In genomic region chr2:43314299-43314927, GRCh38 we compare ENCODE assay signal across 22 cellular contexts.
DNase-seq lines count a peak whose midpoint lies in the region; ATAC-seq, FAIRE-seq and TF ChIP-seq lines count a peak whose summit lies in the region.
"Had no signal": no experiment of that assay in that cellular context is flagged by ENCODE, and none has a peak within 500 bp of the region (broad histone marks: within the 10 kb centered on the region; RNA-seq: fewer than 3 reads in every experiment).

No MANE protein-coding gene starts in this region.

- 73 to 75% methylated on average over 5 of the region's 5 CpGs for WGBS in esophagus squamous epithelium, 2 donors
- WGBS in pancreas, 2 donors, result 34 to 38% methylated on average over 5 of the region's 5 CpGs

- no peak overlapping the region for H3K4me3 Mint-ChIP-seq in activated T-cell treated with anti-CD3 and anti-CD28 coated beads, Interleukin-2, amount 50 U/mL, for 24 hours

- ATAC-seq in pancreas, result peak; percentile 23 to 65 (median 53)
- no peak for ATAC-seq in upper lobe of right lung
- ATAC-seq: GM12878 had no signal

- peaks cover 52% of the 10 kb centered on the region for H3K36me3 Mint-ChIP-seq in activated T-cell treated with anti-CD3 and anti-CD28 coated beads, Interleukin-2, amount 50 U/mL, for 24 hours (ENCODE audit: low read depth)

- no peak for DNase-seq in activated T-cell treated with anti-CD3 and anti-CD28 coated beads, Interleukin-2, amount 50 U/mL, for 24 hours
- DNase-seq in activated T-cell treated with anti-CD3 and anti-CD28 coated beads for 4 hours (no peak), esophagus squamous epithelium (lab: John Stamatoyannopoulos, UW) (no peak), pancreas (no peak), upper lobe of right lung (no peak), LoVo (ENCODE audit: low spot score) (no peak), T-helper 2 cell (no peak), NK-92 (lab: John Stamatoyannopoulos, UW; ENCODE audit: unreplicated experiment) (no peak)
- DNase-seq: activated effector memory CD4-positive, alpha-beta T cell treated with Interleukin-2 at 50 U/mL for 16 hours; DMS153; H7; NCI-H1436; NCI-H2171 treated with DMSO at 0.1 percent for 48 hours; NCI-H82; nucleus accumbens; SK-N-SH; T-helper 9 cell had no signal

- no peak overlapping the region for H3K4me3 ChIP-seq in esophagus squamous epithelium
- no peak overlapping the region for H3K4me3 ChIP-seq in pancreas
- H3K4me3 ChIP-seq in upper lobe of right lung, result no peak overlapping the region
- H3K4me3 ChIP-seq: BLaER1 treated with 17β-estradiol and CSF1 and Interleukin-3, amounts not matched to agents 10 nM and 100 nM; cardiac muscle cell; GM12878; right atrium auricular region; tibial nerve had no signal

- H3K9me3 ChIP-seq in esophagus squamous epithelium (no peaks in the 10 kb centered on the region), pancreas (no peaks in the 10 kb centered on the region), upper lobe of right lung (no peaks in the 10 kb centered on the region)
- H3K9me3 ChIP-seq: right atrium auricular region, SK-N-SH, tibial nerve had no signal

- FAIRE-seq in pancreas (lab: Jason Lieb, UNC), result peak; percentile 64
- FAIRE-seq: GM12878 had no signal

- H3K36me3 ChIP-seq in esophagus squamous epithelium (peaks cover 0 to 7% (median 0%) of the 10 kb centered on the region in 3 donors), pancreas (no peaks in the 10 kb centered on the region), upper lobe of right lung (peaks cover under 1% of the 10 kb centered on the region)
- H3K36me3 ChIP-seq: cardiac muscle cell, right atrium auricular region, tibial nerve had no signal

- no peaks in the 10 kb centered on the region for H3K9me3 Mint-ChIP-seq in activated T-cell treated with anti-CD3 and anti-CD28 coated beads, Interleukin-2, amount 50 U/mL, for 24 hours

- H3K4me1 ChIP-seq in esophagus squamous epithelium (peaks cover 0 to 55% (median 13%) of the 10 kb centered on the region in 3 donors), pancreas (peaks cover 21 to 34% (median 25%) of the 10 kb centered on the region in 3 donors), upper lobe of right lung (peaks cover 18% of the 10 kb centered on the region)

- intact Hi-C loops in esophagus squamous epithelium (cut with DNase I), result no loop called here
- intact Hi-C loops in pancreas (cut with DNase I), result no loop called here
- intact Hi-C loops in upper lobe of right lung (cut with DNase I), result no loop called here

- TF ChIP-seq CTCF in esophagus squamous epithelium (IDR thresholded peaks at IDR 0.05), result no peak
- TF ChIP-seq CTCF in pancreas (IDR thresholded peaks at IDR 0.05), result no peak
- TF ChIP-seq CTCF in upper lobe of right lung (IDR thresholded peaks at IDR 0.05), result no peak

- H3K4me1 Mint-ChIP-seq in activated T-cell treated with anti-CD3 and anti-CD28 coated beads, Interleukin-2, amount 50 U/mL, for 24 hours (ENCODE audit: low read depth), result peaks cover 24% of the 10 kb centered on the region

- H3K27ac Mint-ChIP-seq in activated T-cell treated with anti-CD3 and anti-CD28 coated beads, Interleukin-2, amount 50 U/mL, for 24 hours, result peak overlapping the region; percentile 71

- H3K27ac ChIP-seq in esophagus squamous epithelium (peak overlapping the region in 3 of 4 donors; percentile 2 to 62 (median 53)), pancreas (peak overlapping the region in 2 of 4 donors; percentile 66 to 69), upper lobe of right lung (peak overlapping the region; percentile 34)
- H3K27ac ChIP-seq: cardiac muscle cell had no signal

- TF ChIP-seq POLR2A in esophagus squamous epithelium (IDR thresholded peaks at IDR 0.05), result no peak

- H3K27me3 ChIP-seq in esophagus squamous epithelium (no peaks in the 10 kb centered on the region), pancreas (no peaks in the 10 kb centered on the region), upper lobe of right lung (no peaks in the 10 kb centered on the region)
- H3K27me3 ChIP-seq: BLaER1 treated with 17β-estradiol and CSF1 and Interleukin-3, amounts not matched to agents 10 nM and 100 nM; cardiac muscle cell; right atrium auricular region; tibial nerve had no signal

- H3K27me3 Mint-ChIP-seq in activated T-cell treated with anti-CD3 and anti-CD28 coated beads, Interleukin-2, amount 50 U/mL, for 24 hours, result no peaks in the 10 kb centered on the region
